ENCODE assay signal across 12 cellular contexts in genomic region chr10:73867871-73868631, GRCh38. TPM values are rescaled to one million over a fixed set of nuclear protein-coding genes. Genes with fewer than 3 reads are reported as not detected.
A peak's percentile ranks its signal among the peaks of the same experiment; 100 is the strongest.
DNase-seq lines count a peak whose midpoint lies in the region; ATAC-seq and FAIRE-seq lines count a peak whose summit lies in the region.
"Had no signal": no experiment of that assay in that cellular context is flagged by ENCODE, and none has a peak within 500 bp of the region (broad histone marks: within the 10 kb centered on the region; RNA-seq: fewer than 3 reads in every experiment).

No MANE protein-coding gene starts in this region.

- H3K36me3 Mint-ChIP-seq in activated naive CD4-positive, alpha-beta T cell treated with anti-CD3 and anti-CD28 coated beads, Interleukin-2, amount 50 U/mL, for 24 hours, result peaks cover 4% of the 10 kb centered on the region
- H3K36me3 Mint-ChIP-seq in naive thymus-derived CD4-positive, alpha-beta T cell, result peaks cover 0 to 38% (median 8%) of the 10 kb centered on the region in 5 donors

- peak overlapping the region; percentile 78 for H3K27ac Mint-ChIP-seq in activated naive CD4-positive, alpha-beta T cell treated with anti-CD3 and anti-CD28 coated beads, Interleukin-2, amount 50 U/mL, for 24 hours
- peak overlapping the region; percentile 88 to 97 (median 96) for H3K27ac Mint-ChIP-seq in naive thymus-derived CD4-positive, alpha-beta T cell

- FAIRE-seq in urothelium cell line (lab: Jason Lieb, UNC), result peak; percentile 85

- H3K27ac ChIP-seq in cingulate gyrus (ENCODE audit: low read depth, low read length), result peak overlapping the region; percentile 69
- peak overlapping the region; percentile 47 for H3K27ac ChIP-seq in naive thymus-derived CD4-positive, alpha-beta T cell (ENCODE audit: low read depth, low read length)

- intact Hi-C loops in naive thymus-derived CD4-positive, alpha-beta T cell (cut with micrococcal nuclease), result loop anchor here (5.0 kb wide), 2 partner anchors 1244 to 1364 kb away; partner anchors contain the start of gene SAMD8 (in 1 of the 2)

- no peak for ATAC-seq in naive thymus-derived CD4-positive, alpha-beta T cell
- ATAC-seq in GM18870 (IDR thresholded peaks at IDR 0.05; ENCODE audit: unreplicated experiment), result no peak

- DNase-seq in activated naive CD4-positive, alpha-beta T cell treated with Interleukin-2 at 50 U/mL for 16 hours, result no peak
- DNase-seq in naive thymus-derived CD4-positive, alpha-beta T cell, result no peak
- DNase-seq in urothelium cell line (ENCODE audit: low spot score) (no peak), NCI-H1092 (lab: John Stamatoyannopoulos, UW) (no peak), LoVo (ENCODE audit: low spot score) (no peak)
- DNase-seq: foreskin melanocyte, MV-4-11, NCI-H69 had no signal

- H3K4me1 ChIP-seq in naive thymus-derived CD4-positive, alpha-beta T cell (ENCODE audit: control insufficient read depth in 2 of 2, insufficient read depth in 2 of 2, low read length in 2 of 2), result peaks cover 44 to 85% of the 10 kb centered on the region in 2 donors

- CTCF ChIA-PET in naive thymus-derived CD4-positive, alpha-beta T cell (lab: Charles Lee), result interaction anchor here (0.9 to 8.0 kb wide), 3 partner anchors 11 to 18 kb away, joined by 4 to 86 read pairs (median 6); no protein-coding TSS in a partner anchor

- peaks cover 97% of the 10 kb centered on the region for H3K4me1 Mint-ChIP-seq in activated naive CD4-positive, alpha-beta T cell treated with anti-CD3 and anti-CD28 coated beads, Interleukin-2, amount 50 U/mL, for 24 hours
- H3K4me1 Mint-ChIP-seq in naive thymus-derived CD4-positive, alpha-beta T cell, result peaks cover 72 to 100% (median 98%) of the 10 kb centered on the region in 7 donors

- POLR2A ChIA-PET in naive thymus-derived CD4-positive, alpha-beta T cell (lab: Charles Lee), result interaction anchor here (0.6 to 25.1 kb wide), 2 partner anchors 10 to 240 kb away, joined by 3 to 327 read pairs; partner anchors contain the start of gene CAMK2G

- H3K36me3 ChIP-seq in naive thymus-derived CD4-positive, alpha-beta T cell (ENCODE audit: control insufficient read depth in 2 of 3, insufficient read depth in 3 of 3, low read length in 3 of 3), result peaks cover 0 to 57% (median 6%) of the 10 kb centered on the region in 3 experiments

- H3K4me3 ChIP-seq in naive thymus-derived CD4-positive, alpha-beta T cell (ENCODE audit: low read length), result no peak overlapping the region
- H3K4me3 ChIP-seq: lung had no signal

- H3K9me3 ChIP-seq in naive thymus-derived CD4-positive, alpha-beta T cell (ENCODE audit: control insufficient read depth in 2 of 3, low read length in 3 of 3), result no peaks in the 10 kb centered on the region

- no peak overlapping the region for H3K4me3 Mint-ChIP-seq in activated naive CD4-positive, alpha-beta T cell treated with anti-CD3 and anti-CD28 coated beads, Interleukin-2, amount 50 U/mL, for 24 hours
- H3K4me3 Mint-ChIP-seq in naive thymus-derived CD4-positive, alpha-beta T cell, result peak overlapping the region in 6 of 10 donors; percentile 2 to 92 (median 53)

- H3K27me3 ChIP-seq in naive thymus-derived CD4-positive, alpha-beta T cell (ENCODE audit: control insufficient read depth in 2 of 2, insufficient read depth in 2 of 2, low read length in 2 of 2), result no peaks in the 10 kb centered on the region

- no peaks in the 10 kb centered on the region for H3K9me3 Mint-ChIP-seq in activated naive CD4-positive, alpha-beta T cell treated with anti-CD3 and anti-CD28 coated beads, Interleukin-2, amount 50 U/mL, for 24 hours
- H3K9me3 Mint-ChIP-seq in naive thymus-derived CD4-positive, alpha-beta T cell, result no peaks in the 10 kb centered on the region

- H3K27me3 Mint-ChIP-seq in activated naive CD4-positive, alpha-beta T cell treated with anti-CD3 and anti-CD28 coated beads, Interleukin-2, amount 50 U/mL, for 24 hours, result no peaks in the 10 kb centered on the region
- no peaks in the 10 kb centered on the region for H3K27me3 Mint-ChIP-seq in naive thymus-derived CD4-positive, alpha-beta T cell

RNA-seq across cellular contexts. Expression of gene CAMK2G, which starts 6.3 kb away (rescaled TPM):
- total RNA-seq in naive thymus-derived CD4-positive, alpha-beta T cell, result 10 to 100 TPM; 44.6 to 70.9 (median 61.9) TPM
- polyA plus RNA-seq in naive thymus-derived CD4-positive, alpha-beta T cell, result 1 to 10 TPM; 5.6 to 6.3 TPM

RNA-seq across cellular contexts. Expression of gene PLAU, which starts 42.9 kb away (rescaled TPM):
- under 1 TPM; 0.42 to 0.97 (median 0.78) TPM for total RNA-seq in naive thymus-derived CD4-positive, alpha-beta T cell
- not detected for polyA plus RNA-seq in naive thymus-derived CD4-positive, alpha-beta T cell

RNA-seq across cellular contexts. Expression of gene NDST2, which starts 56.7 kb away (rescaled TPM):
- 100 to 1,000 TPM in 3 of 5 experiments, 10 to 100 TPM in 2; 74.2 to 117 (median 104) TPM for total RNA-seq in naive thymus-derived CD4-positive, alpha-beta T cell
- polyA plus RNA-seq in naive thymus-derived CD4-positive, alpha-beta T cell, result 10 to 100 TPM; 23.1 to 34.3 TPM
